In the genomic region with DNA sequence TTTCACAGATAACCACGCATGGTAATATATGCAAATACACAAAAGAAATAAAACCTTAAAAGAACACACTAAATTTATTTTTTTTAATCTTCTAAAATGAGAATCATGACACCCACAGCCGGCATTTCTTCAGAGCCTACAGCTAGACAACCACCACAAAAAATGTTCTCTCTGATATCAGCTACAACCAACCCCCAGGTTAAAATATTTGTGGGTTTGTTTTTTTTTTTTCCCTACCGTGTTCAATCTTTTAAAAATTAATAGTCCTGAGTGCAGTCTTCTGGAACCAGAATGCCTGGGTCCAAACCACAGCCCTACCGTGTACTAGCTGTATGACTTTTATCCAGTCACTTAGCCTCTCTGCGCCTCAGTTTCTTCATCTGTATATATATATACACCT, we compare ENCODE assay signal across 20 cellular contexts. TPM values are rescaled to one million over a fixed set of nuclear protein-coding genes. Genes with fewer than 3 reads are reported as not detected.
A peak's percentile ranks its signal among the peaks of the same experiment; 100 is the strongest.
DNase-seq lines count a peak whose midpoint lies in the region; ATAC-seq, FAIRE-seq and TF ChIP-seq lines count a peak whose summit lies in the region.
"Had no signal": no experiment of that assay in that cellular context is flagged by ENCODE, and none has a peak within 500 bp of the region (broad histone marks: within the 10 kb centered on the region; RNA-seq: fewer than 3 reads in every experiment).

No MANE protein-coding gene starts in this region.

- peaks cover 86% of the 10 kb centered on the region for H3K79me2 ChIP-seq in Karpas-422 (ENCODE audit: low read length)
- no peaks in the 10 kb centered on the region for H3K79me2 ChIP-seq in astrocyte (ENCODE audit: insufficient read depth, low read length)

- peaks cover 3% of the 10 kb centered on the region for H3K36me3 Mint-ChIP-seq in astrocyte (ENCODE audit: low read depth, unreplicated experiment)
- H3K36me3 Mint-ChIP-seq: CD8-positive, alpha-beta T cell had no signal

- H3K4me1 ChIP-seq in Karpas-422 (ENCODE audit: low read length) (peaks cover 50% of the 10 kb centered on the region), astrocyte (ENCODE audit: insufficient read depth, low read length) (peaks cover 7% of the 10 kb centered on the region)

- no peak overlapping the region for H3K4me3 ChIP-seq in Karpas-422 (ENCODE audit: low read length)
- no peak overlapping the region for H3K4me3 ChIP-seq in astrocyte (ENCODE audit: insufficient read depth, low read depth, low read length)

- DNase-seq in Karpas-422 (no peak), astrocyte (ENCODE audit: low read depth) (peak; percentile 49), kidney tubule cell (ENCODE audit: low spot score) (peak; percentile 56), D721Med (ENCODE audit: insufficient read length, low spot score) (no peak)
- DNase-seq: AML-193; Calu3; CD8-positive, alpha-beta T cell; DMS 273 treated with DMSO at 0.1 percent for 48 hours; DMS53; DND-41; EL; H9; KG1 had no signal

- no peak overlapping the region for H3K9ac ChIP-seq in Karpas-422 (ENCODE audit: low read length)
- no peak overlapping the region for H3K9ac ChIP-seq in astrocyte (ENCODE audit: low read length)

- H3K4me2 ChIP-seq in Karpas-422 (ENCODE audit: low read depth, low read length, poor library complexity, severe bottlenecking) (peak overlapping the region; percentile 40), astrocyte (ENCODE audit: low read length) (no peak overlapping the region)

- H3K27me3 ChIP-seq in Karpas-422 (ENCODE audit: low read length): no peaks in the 10 kb centered on the region
- H3K27me3 ChIP-seq in astrocyte (ENCODE audit: insufficient read depth, low read length): no peaks in the 10 kb centered on the region

- H3K9me2 ChIP-seq in Karpas-422 (replicated peaks; ENCODE audit: insufficient read depth, low read length): no peaks in the 10 kb centered on the region

- peaks cover 18% of the 10 kb centered on the region for H3K4me1 Mint-ChIP-seq in astrocyte (ENCODE audit: low read depth, unreplicated experiment)

- FAIRE-seq in astrocyte (lab: Jason Lieb, UNC) (no peak), D721Med (lab: Jason Lieb, UNC) (no peak)
- FAIRE-seq: GM12891, GM18507, H1, HepG2 had no signal

- no peaks in the 10 kb centered on the region for H3K9me3 ChIP-seq in Karpas-422 (ENCODE audit: low read length)
- no peaks in the 10 kb centered on the region for H3K9me3 ChIP-seq in astrocyte (ENCODE audit: insufficient read depth, low read depth, low read length)

- H3K27ac ChIP-seq in Karpas-422 (ENCODE audit: low read length): peak overlapping the region; percentile 39
- no peak overlapping the region for H3K27ac ChIP-seq in astrocyte (ENCODE audit: low read depth, low read length)

- H3K36me3 ChIP-seq in Karpas-422 (ENCODE audit: insufficient read depth, low read length): no peaks in the 10 kb centered on the region
- no peaks in the 10 kb centered on the region for H3K36me3 ChIP-seq in astrocyte (ENCODE audit: insufficient read depth, low read length)

- ATAC-seq in GM19023 (IDR thresholded peaks at IDR 0.05; ENCODE audit: unreplicated experiment) (no peak), HG03439 (IDR thresholded peaks at IDR 0.05; ENCODE audit: unreplicated experiment) (no peak)
- ATAC-seq: CD8-positive, alpha-beta T cell; HepG2 had no signal

- H3K9me3 Mint-ChIP-seq in astrocyte (ENCODE audit: unreplicated experiment): no peaks in the 10 kb centered on the region
- H3K9me3 Mint-ChIP-seq: CD8-positive, alpha-beta T cell; H9 had no signal

- no peaks in the 10 kb centered on the region for H4K20me1 ChIP-seq in Karpas-422 (ENCODE audit: insufficient read depth, low read depth, low read length)
- no peaks in the 10 kb centered on the region for H4K20me1 ChIP-seq in astrocyte (ENCODE audit: insufficient read depth, low read length)

- H3K27ac Mint-ChIP-seq in astrocyte (ENCODE audit: unreplicated experiment): peak overlapping the region; percentile 58
- H3K27ac Mint-ChIP-seq: CD8-positive, alpha-beta T cell; H9 had no signal

- H2AFZ ChIP-seq in Karpas-422 (ENCODE audit: low read length) (no peak overlapping the region), astrocyte (ENCODE audit: low read depth, low read length) (no peak overlapping the region)

- TF ChIP-seq CTCF in astrocyte (IDR thresholded peaks at IDR 0.05; ENCODE audit: insufficient read depth, low read depth, low read length) (no peak), D721Med (IDR thresholded peaks at IDR 0.05; ENCODE audit: insufficient read depth, missing control alignments) (no peak)

- no peak overlapping the region for H3K4me3 Mint-ChIP-seq in astrocyte (ENCODE audit: unreplicated experiment)
- H3K4me3 Mint-ChIP-seq: CD8-positive, alpha-beta T cell; H9 had no signal

- no peaks in the 10 kb centered on the region for H3K27me3 Mint-ChIP-seq in astrocyte (ENCODE audit: low read depth, unreplicated experiment)

RNA-seq across cellular contexts. Expression of gene MAML3, which starts 36.0 kb away (rescaled TPM):
- 20.0 and 20.8 TPM in 2 replicates for total RNA-seq in Karpas-422 (2014; rRNA removed; shearing (Covaris generic); ENCODE audit: low replicate concordance)
- 8.1 and 10.2 TPM in 2 replicates for total RNA-seq in astrocyte
- total RNA-seq: G401 had no signal

Comparison
In these comparisons a context has a peak if more than half of its experiments do, and no peak if none do; other contexts are left out.
1. DNase-seq: peak in astrocyte (single experiment) and kidney tubule cell (single experiment); none in Karpas-422 (single experiment) and D721Med (single experiment).